In the genomic region with DNA sequence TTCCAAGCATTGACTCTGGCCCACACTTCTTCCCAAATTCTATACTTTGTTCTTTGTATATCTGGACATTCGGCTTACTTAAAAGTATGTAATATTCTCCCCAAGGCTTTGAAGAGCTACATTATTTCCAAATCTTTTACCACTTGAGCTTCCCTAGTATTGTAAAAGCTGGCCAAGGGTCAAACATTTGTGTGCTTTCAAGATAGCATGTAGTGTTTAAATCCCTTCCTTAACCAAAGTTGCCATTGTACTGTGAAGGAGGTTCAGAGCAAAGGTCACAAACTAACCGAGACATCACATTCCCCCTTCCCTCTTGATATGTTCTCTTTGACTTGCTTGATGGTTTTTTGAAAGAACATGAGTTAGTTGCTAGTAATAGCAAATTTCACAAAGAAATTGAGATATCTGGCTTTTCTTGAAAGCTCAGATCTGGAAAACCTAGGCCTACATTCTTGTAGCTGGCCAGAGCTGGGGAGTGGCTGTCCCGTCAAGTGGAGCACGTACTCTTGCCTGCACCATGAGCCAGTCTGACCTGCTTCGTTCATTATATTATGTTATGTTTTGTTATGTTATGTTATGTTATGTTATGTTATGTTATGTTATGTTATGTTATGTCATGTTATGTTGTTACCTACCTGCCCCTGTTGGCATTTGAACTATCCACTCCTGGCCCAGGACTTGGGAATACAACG, we compare ENCODE assay signal across 23 cellular contexts.
DNase-seq lines count a peak whose midpoint lies in the region; ATAC-seq, FAIRE-seq and TF ChIP-seq lines count a peak whose summit lies in the region.
"Had no signal": no experiment of that assay in that cellular context is flagged by ENCODE, and none has a peak within 500 bp of the region (broad histone marks: within the 10 kb centered on the region; RNA-seq: fewer than 3 reads in every experiment).

No MANE protein-coding gene starts in this region.

- no peaks in the 10 kb centered on the region for H3K36me3 ChIP-seq in Caco-2 (ENCODE audit: control insufficient read depth, insufficient read depth, low read length)
- no peaks in the 10 kb centered on the region for H3K36me3 ChIP-seq in ascending aorta
- no peaks in the 10 kb centered on the region for H3K36me3 ChIP-seq in left lung
- peaks cover 0 to 2% of the 10 kb centered on the region in 2 donors for H3K36me3 ChIP-seq in small intestine (ENCODE audit: control insufficient read depth in 2 of 2, insufficient read depth in 2 of 2, low read length in 2 of 2)
- H3K36me3 ChIP-seq: SJSA1 had no signal

- DNase-seq in Caco-2 (peak; percentile 70 to 73), ascending aorta (ENCODE audit: low spot score in 2 of 2) (no peak), left lung (no peak), small intestine (peak; percentile 82), NCI-H1694 (lab: John Stamatoyannopoulos, UW) (no peak), NCI-H82 treated with DMSO at 0.1 percent for 48 hours (lab: John Stamatoyannopoulos, UW; ENCODE audit: unreplicated experiment) (no peak), Kasumi-1 (lab: John Stamatoyannopoulos, UW) (no peak)
- DNase-seq in activated naive CD8-positive, alpha-beta T cell treated with anti-CD3 and anti-CD28 coated beads for 36 hours = no peak
- DNase-seq: CD8-positive, alpha-beta memory T cell; DMS53; GF-D8; H9; Karpas-422; NCI-H1417 treated with DMSO at 0.1 percent for 48 hours; NCI-H187 treated with DMSO at 0.1 percent for 48 hours; NCI-H2227 treated with DMSO at 0.1 percent for 48 hours; NCI-H510A treated with DMSO at 0.1 percent for 48 hours; NCI-H748 treated with DMSO at 0.1 percent for 48 hours had no signal

- H3K4me3 ChIP-seq in Caco-2 (ENCODE audit: low read depth, low read length) (no peak overlapping the region), ascending aorta (no peak overlapping the region), left lung (no peak overlapping the region), small intestine (ENCODE audit: low read depth in 1 of 2, low read length in 2 of 2) (no peak overlapping the region)
- H3K4me3 ChIP-seq: SJSA1 had no signal

- CTCF ChIA-PET in Caco-2 (lab: Charles Lee) = interaction anchor here (1.0 to 1.5 kb wide), 5 partner anchors 13 to 211 kb away, joined by 3 to 8 read pairs (median 5); no protein-coding TSS in a partner anchor

- POLR2A ChIA-PET in Caco-2 (lab: Charles Lee) = interaction anchor here (0.5 to 1.3 kb wide), 4 partner anchors 12 to 206 kb away, joined by 3 to 9 read pairs (median 4); partner anchors contain the start of gene TBC1D23

- BruUV-seq in Caco-2 (replicated peaks; lab: Mats Ljungman, UMichigan) = no TSS peak

- H3K27ac ChIP-seq in ascending aorta (peak overlapping the region; percentile 15 to 68), left lung (no peak overlapping the region), small intestine (ENCODE audit: low read depth in 1 of 2, low read length in 1 of 2) (no peak overlapping the region)
- H3K27ac ChIP-seq: C4-2B, SJSA1 had no signal

- H3K4me1 ChIP-seq in Caco-2 (peaks cover 56% of the 10 kb centered on the region), ascending aorta (peaks cover 0 to 8% of the 10 kb centered on the region in 2 donors), left lung (no peaks in the 10 kb centered on the region), small intestine (ENCODE audit: control insufficient read depth in 2 of 2, insufficient read depth in 1 of 2, low read depth in 1 of 2, low read length in 1 of 2) (no peaks in the 10 kb centered on the region)

- FAIRE-seq in small intestine (lab: Jason Lieb, UNC) = no peak
- FAIRE-seq: GM19239, HTR-8/SVneo, RCC 7860 had no signal

- H3K9me3 ChIP-seq in Caco-2 = no peaks in the 10 kb centered on the region
- no peaks in the 10 kb centered on the region for H3K9me3 ChIP-seq in ascending aorta
- no peaks in the 10 kb centered on the region for H3K9me3 ChIP-seq in left lung
- H3K9me3 ChIP-seq in small intestine (ENCODE audit: control insufficient read depth, low read depth) = no peaks in the 10 kb centered on the region
- H3K9me3 ChIP-seq: SJSA1 had no signal

- peaks cover 9% of the 10 kb centered on the region for H3K9me3 Mint-ChIP-seq in Caco-2 (ENCODE audit: unreplicated experiment)
- no peaks in the 10 kb centered on the region for H3K9me3 Mint-ChIP-seq in activated naive CD8-positive, alpha-beta T cell treated with anti-CD3 and anti-CD28 coated beads for 36 hours
- H3K9me3 Mint-ChIP-seq: CD8-positive, alpha-beta memory T cell; H9 had no signal

- no peaks in the 10 kb centered on the region for H3K27me3 ChIP-seq in Caco-2 (replicated peaks; ENCODE audit: control insufficient read depth, insufficient read depth, low read length)
- H3K27me3 ChIP-seq in ascending aorta = no peaks in the 10 kb centered on the region
- H3K27me3 ChIP-seq in left lung = no peaks in the 10 kb centered on the region
- no peaks in the 10 kb centered on the region for H3K27me3 ChIP-seq in small intestine (ENCODE audit: control insufficient read depth in 2 of 2, insufficient read depth in 2 of 2, low read length in 2 of 2)
- H3K27me3 ChIP-seq: SJSA1 had no signal

- H3K27me3 Mint-ChIP-seq in Caco-2 (ENCODE audit: insufficient read depth, unreplicated experiment) = no peaks in the 10 kb centered on the region
- no peaks in the 10 kb centered on the region for H3K27me3 Mint-ChIP-seq in activated naive CD8-positive, alpha-beta T cell treated with anti-CD3 and anti-CD28 coated beads for 36 hours
- H3K27me3 Mint-ChIP-seq: CD8-positive, alpha-beta memory T cell had no signal

- H3K4me1 Mint-ChIP-seq in Caco-2 (ENCODE audit: low read depth, unreplicated experiment) = peaks cover 51% of the 10 kb centered on the region
- no peaks in the 10 kb centered on the region for H3K4me1 Mint-ChIP-seq in activated naive CD8-positive, alpha-beta T cell treated with anti-CD3 and anti-CD28 coated beads for 36 hours
- H3K4me1 Mint-ChIP-seq: CD8-positive, alpha-beta memory T cell had no signal

- TF ChIP-seq CTCF in Caco-2 (IDR thresholded peaks at IDR 0.05; ENCODE audit: insufficient read depth in 1 of 2, low read depth in 1 of 2, low read length in 1 of 2, severe bottlenecking in 1 of 2, unreplicated experiment in 1 of 2) = no peak
- no peak for TF ChIP-seq CTCF in ascending aorta (IDR thresholded peaks at IDR 0.05)
- TF ChIP-seq CTCF in left lung (IDR thresholded peaks at IDR 0.05) = no peak

- peak; percentile 79 for ATAC-seq in left lung

- H3K36me3 Mint-ChIP-seq in Caco-2 (ENCODE audit: insufficient read depth, unreplicated experiment) = no peaks in the 10 kb centered on the region
- H3K36me3 Mint-ChIP-seq in activated naive CD8-positive, alpha-beta T cell treated with anti-CD3 and anti-CD28 coated beads for 36 hours = peaks cover 9% of the 10 kb centered on the region

- intact Hi-C loops in Caco-2 (cut with micrococcal nuclease; ENCODE audit: unreplicated experiment) = loop anchor here (1.0 kb wide), 4 partner anchors 8 to 22 kb away; no protein-coding TSS in a partner anchor
- intact Hi-C loops in ascending aorta (cut with DNase I) = no loop called here
- intact Hi-C loops in left lung (cut with DNase I) = no loop called here

- peak overlapping the region; percentile 83 for H3K27ac Mint-ChIP-seq in Caco-2 (ENCODE audit: unreplicated experiment)
- H3K27ac Mint-ChIP-seq in activated naive CD8-positive, alpha-beta T cell treated with anti-CD3 and anti-CD28 coated beads for 36 hours = no peak overlapping the region
- H3K27ac Mint-ChIP-seq: CD8-positive, alpha-beta memory T cell; H9 had no signal

- peak overlapping the region; percentile 48 for H3K4me3 Mint-ChIP-seq in Caco-2 (ENCODE audit: unreplicated experiment)
- H3K4me3 Mint-ChIP-seq in activated naive CD8-positive, alpha-beta T cell treated with anti-CD3 and anti-CD28 coated beads for 36 hours = no peak overlapping the region
- H3K4me3 Mint-ChIP-seq: H9 had no signal

- WGBS in small intestine, 3 donors = 32 to 73% (median 48%) methylated on average over 6 of the region's 6 CpGs

Comparison
In these comparisons a context has a peak if more than half of its experiments do, and no peak if none do; other contexts are left out.
1. DNase-seq: peak in Caco-2 (2 of 2) and small intestine (single experiment); none in ascending aorta (0 of 2), left lung (0 of 2), NCI-H1694 (single experiment), NCI-H82 treated with DMSO at 0.1 percent for 48 hours (single experiment), Kasumi-1 (0 of 2) and activated naive CD8-positive, alpha-beta T cell treated with anti-CD3 and anti-CD28 coated beads for 36 hours (single experiment).
2. H3K27ac ChIP-seq: peak in ascending aorta (2 of 2); none in left lung (0 of 2) and small intestine (0 of 2).